ENCODE assay signal across 9 cellular contexts in genomic region chr7:28298870-28299484, GRCh38.
DNase-seq lines count a peak whose midpoint lies in the region; ATAC-seq and TF ChIP-seq lines count a peak whose summit lies in the region.
"Had no signal": no experiment of that assay in that cellular context is flagged by ENCODE, and none has a peak within 500 bp of the region (broad histone marks: within the 10 kb centered on the region; RNA-seq: fewer than 3 reads in every experiment).

No MANE protein-coding gene starts in this region.

- no peak for TF ChIP-seq POLR2A in testis (IDR thresholded peaks at IDR 0.05)

- TF ChIP-seq CTCF in astrocyte of the cerebellum (IDR thresholded peaks at IDR 0.05; ENCODE audit: low read depth, low read length, missing control alignments) (peak; percentile 67), testis (IDR thresholded peaks at IDR 0.05) (no peak)

- in situ Hi-C loops in astrocyte of the cerebellum (cut with HindIII; ENCODE audit: low sequenced_read_pairs), result no loop called here

- H3K4me3 ChIP-seq in astrocyte of the cerebellum (ENCODE audit: low read depth, low read length) (no peak overlapping the region), testis (no peak overlapping the region)
- H3K4me3 ChIP-seq: ovary had no signal

- DNase-seq in GM04504 (ENCODE audit: low read depth) (peak; percentile 18), NCI-H2081 treated with DMSO at 0.1 percent for 48 hours (lab: John Stamatoyannopoulos, UW) (peak; percentile 49), astrocyte of the cerebellum (ENCODE audit: low read depth) (peak; percentile 31), iPS DF 19.7 (ENCODE audit: low read depth, low spot score) (peak; percentile 71), testis (peak; percentile 63), OCI-M2 (lab: John Stamatoyannopoulos, UW; ENCODE audit: unreplicated experiment) (no peak)
- DNase-seq in activated naive CD4-positive, alpha-beta T cell treated with anti-CD3 and anti-CD28 coated beads, Interleukin-2, amount 50 U/mL, for 16 hours, result no peak

- 49 to 66% methylated on average over 7 of the region's 7 CpGs for WGBS in testis, 2 donors

- H3K9me3 ChIP-seq in testis, result no peaks in the 10 kb centered on the region
- H3K9me3 ChIP-seq: ovary had no signal

- intact Hi-C loops in testis (cut with DNase I; ENCODE audit: low total_unique reads), result no loop called here

- H3K27me3 ChIP-seq in testis, result no peaks in the 10 kb centered on the region
- H3K27me3 ChIP-seq: ovary had no signal

- no peaks in the 10 kb centered on the region for H3K4me1 ChIP-seq in testis

- ATAC-seq in HG03159 (IDR thresholded peaks at IDR 0.05; ENCODE audit: unreplicated experiment), result no peak

- no peak overlapping the region for H3K27ac ChIP-seq in testis
- H3K27ac ChIP-seq: ovary had no signal

- H3K36me3 ChIP-seq in testis (ENCODE audit: low read depth, missing control alignments), result no peaks in the 10 kb centered on the region
- H3K36me3 ChIP-seq: ovary had no signal

Comparison
In these comparisons a context has a peak if more than half of its experiments do, and no peak if none do; other contexts are left out.
1. DNase-seq: peak in GM04504 (single experiment), NCI-H2081 treated with DMSO at 0.1 percent for 48 hours (single experiment), astrocyte of the cerebellum (single experiment), iPS DF 19.7 (single experiment) and testis (single experiment); none in activated naive CD4-positive, alpha-beta T cell treated with anti-CD3 and anti-CD28 coated beads, Interleukin-2, amount 50 U/mL, for 16 hours (single experiment) and OCI-M2 (single experiment).